1 cellular context compared by ENCODE assay signal in genomic region chr19:55116232-55117062, GRCh38.
TF ChIP-seq lines count a peak whose summit lies in the region.

No MANE protein-coding gene starts in this region.

TF ChIP-seq in HEK293, 187 proteins besides CTCF, POLR2A, EP300 and RAD21 (continued from another document and continues in another):
- TF ChIP-seq ZNF768 (tag by site-specific recombination; IDR thresholded peaks at IDR 0.05) (no peak; the same call in 1 of the 2 replicates), PATZ1 (tag by site-specific recombination; IDR thresholded peaks at IDR 0.05) (peak; percentile 62), ZNF2 (tag by site-specific recombination; IDR thresholded peaks at IDR 0.05) (no peak), HIC1 (tag by site-specific recombination; IDR thresholded peaks at IDR 0.05) (peak; percentile 90), MYNN (tag by site-specific recombination; IDR thresholded peaks at IDR 0.05; ENCODE audit: borderline replicate concordance) (no peak), BCL6B (tag by site-specific recombination; IDR thresholded peaks at IDR 0.05) (no peak), ZNF223 (tag by site-specific recombination; IDR thresholded peaks at IDR 0.05) (peak; percentile 99), ZNF248 (tag by site-specific recombination; IDR thresholded peaks at IDR 0.05) (no peak), ZNF707 (tag by site-specific recombination; IDR thresholded peaks at IDR 0.05) (no peak), SALL2 (tag by site-specific recombination; IDR thresholded peaks at IDR 0.05; ENCODE audit: borderline replicate concordance) (no peak), ZBTB20 (tag by site-specific recombination; IDR thresholded peaks at IDR 0.05) (peak; percentile 65), ZNF433 (tag by site-specific recombination; IDR thresholded peaks at IDR 0.05; ENCODE audit: low read depth) (no peak), BCL11A (tag by site-specific recombination; IDR thresholded peaks at IDR 0.05; ENCODE audit: low read depth) (no peak), OVOL3 (tag by site-specific recombination; IDR thresholded peaks at IDR 0.05) (no peak), ZNF629 (tag by site-specific recombination; IDR thresholded peaks at IDR 0.05) (no peak), ZNF202 (tag by site-specific recombination; IDR thresholded peaks at IDR 0.05; ENCODE audit: borderline replicate concordance) (no peak), ZNF555 (tag by site-specific recombination; conservative IDR thresholded peaks at IDR 0.05) (no peak), PRDM10 (tag by site-specific recombination; IDR thresholded peaks at IDR 0.05) (0 out of 2 replicates have a peak, but pooled peaks have one; percentile 17), ZNF19 (tag by site-specific recombination; IDR thresholded peaks at IDR 0.05; ENCODE audit: low read depth) (no peak), PRDM6 (tag by site-specific recombination; IDR thresholded peaks at IDR 0.05) (no peak), ZBTB10 (tag by site-specific recombination; IDR thresholded peaks at IDR 0.05) (peak; percentile 38; the same call in 1 of the 2 replicates), ZNF792 (tag by site-specific recombination; IDR thresholded peaks at IDR 0.05) (no peak), ZEB2 (tag by site-specific recombination; IDR thresholded peaks at IDR 0.05) (no peak), ZNF155 (tag by site-specific recombination; IDR thresholded peaks at IDR 0.05) (no peak), ZNF776 (tag by site-specific recombination; IDR thresholded peaks at IDR 0.05; ENCODE audit: borderline replicate concordance) (no peak), SP3 (tag by site-specific recombination; IDR thresholded peaks at IDR 0.05) (peak; percentile 11; the same call in 1 of the 2 replicates), ZNF544 (tag by site-specific recombination; IDR thresholded peaks at IDR 0.05) (no peak), ZSCAN5A (tag by site-specific recombination; IDR thresholded peaks at IDR 0.05) (no peak), BCL11B (tag by site-specific recombination; IDR thresholded peaks at IDR 0.05; ENCODE audit: low read depth) (no peak), ZNF701 (tag by site-specific recombination; IDR thresholded peaks at IDR 0.05) (no peak), ZNF791 (tag by site-specific recombination; IDR thresholded peaks at IDR 0.05) (0 out of 2 replicates have a peak, but pooled peaks have one; percentile 7), ZBTB44 (tag by site-specific recombination; IDR thresholded peaks at IDR 0.05) (no peak), ZNF354C (tag by site-specific recombination; IDR thresholded peaks at IDR 0.05; ENCODE audit: borderline replicate concordance, low read depth) (no peak), ZNF214 (tag by site-specific recombination; IDR thresholded peaks at IDR 0.05; ENCODE audit: borderline replicate concordance) (no peak), ZBTB11 (tag by site-specific recombination; conservative IDR thresholded peaks at IDR 0.05; ENCODE audit: low read depth) (peak; percentile 94), ZNF121 (tag by site-specific recombination; IDR thresholded peaks at IDR 0.05) (no peak), KLF1 (tag by site-specific recombination; IDR thresholded peaks at IDR 0.05) (no peak)
